ENCODE assay signal across 8 cellular contexts in the genomic region with DNA sequence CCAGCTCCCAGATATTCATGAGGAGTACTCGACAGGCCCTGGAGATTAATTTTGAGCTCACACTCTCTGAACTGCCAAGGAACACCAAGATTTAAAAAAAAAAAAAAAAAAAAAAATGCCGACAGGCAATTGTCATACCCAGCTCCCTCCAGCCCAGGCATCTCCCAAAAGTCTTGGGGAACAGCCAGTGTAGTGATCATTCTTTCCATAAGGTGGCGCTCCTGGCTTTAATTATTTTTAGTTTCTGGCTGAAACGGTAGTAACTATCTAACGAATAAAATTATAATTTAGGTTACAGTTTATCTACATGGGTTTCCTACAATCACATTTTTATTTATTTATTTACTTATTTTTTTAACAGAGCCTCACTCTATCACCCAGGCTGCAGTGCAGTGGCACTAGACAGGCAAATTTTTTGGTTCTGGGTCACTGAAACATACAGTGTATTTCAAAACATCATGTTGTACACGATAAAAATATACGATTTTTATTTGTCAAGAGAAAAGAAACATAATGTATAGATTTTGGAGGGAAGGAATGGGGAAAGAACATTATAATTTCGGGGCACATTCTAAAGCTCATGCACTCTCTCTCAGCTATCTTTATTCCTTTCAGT.
DNase-seq lines count a peak whose midpoint lies in the region; ATAC-seq and TF ChIP-seq lines count a peak whose summit lies in the region.

No MANE protein-coding gene starts in this region.

- TF ChIP-seq POLR2A in testis (IDR thresholded peaks at IDR 0.05), result no peak

- peak overlapping the region in 1 of 5 experiments; percentile 66 for H3K27ac Mint-ChIP-seq in brain

- H3K4me3 Mint-ChIP-seq in brain, result no peak overlapping the region

- peaks cover 13% of the 10 kb centered on the region for H3K4me1 Mint-ChIP-seq in brain

- no peaks in the 10 kb centered on the region for H3K27me3 ChIP-seq in testis

- no peak for ATAC-seq in GM18511 (IDR thresholded peaks at IDR 0.05; ENCODE audit: unreplicated experiment)

- intact Hi-C loops in testis (cut with DNase I; ENCODE audit: low total_unique reads), result loop anchor here (10.0 kb wide), 2 partner anchors 154 to 714 kb away; partner anchors contain the start of gene ADAMTS9

- in situ Hi-C loops in GM13976 (cut with MboI; ENCODE audit: low sequenced_read_pairs, unreplicated experiment), result loop anchor here (25.0 kb wide), 1 partner anchor 1207 kb away; no protein-coding TSS in a partner anchor

- TF ChIP-seq CTCF in GM13976 (IDR thresholded peaks at IDR 0.05; ENCODE audit: borderline replicate concordance, control extremely low read depth, extremely low read depth, insufficient read depth, missing control alignments) (peak; percentile 60), brain (conservative IDR thresholded peaks at IDR 0.05) (peak; percentile 77 to 89), testis (IDR thresholded peaks at IDR 0.05) (peak; percentile 72 to 81 (median 79))

- no peaks in the 10 kb centered on the region for H3K27me3 Mint-ChIP-seq in brain

- WGBS in testis, 2 donors, result 30 to 37% methylated on average over 8 of the region's 8 CpGs

- H3K9me3 ChIP-seq in testis, result no peaks in the 10 kb centered on the region

- H3K36me3 Mint-ChIP-seq in brain, result no peaks in the 10 kb centered on the region

- no peak overlapping the region for H3K4me3 ChIP-seq in testis

- H3K36me3 ChIP-seq in testis (ENCODE audit: low read depth, missing control alignments), result no peaks in the 10 kb centered on the region

- H3K27ac ChIP-seq in testis, result no peak overlapping the region

- no peaks in the 10 kb centered on the region for H3K9me3 Mint-ChIP-seq in brain

- DNase-seq in Ammon's horn (ENCODE audit: low spot score) (peak; percentile 50), GM13976 (ENCODE audit: low spot score) (peak; percentile 27), NCI-H460 (ENCODE audit: extremely low read depth, low read depth) (peak; percentile 28), iris pigment epithelial cell (ENCODE audit: low read depth) (peak; percentile 38), testis (peak; percentile 85), amniotic stem cell (lab: John Stamatoyannopoulos, UW) (no peak)

- peaks cover 10% of the 10 kb centered on the region for H3K4me1 ChIP-seq in testis
